ENCODE assay signal across 2 cellular contexts in the genomic region with DNA sequence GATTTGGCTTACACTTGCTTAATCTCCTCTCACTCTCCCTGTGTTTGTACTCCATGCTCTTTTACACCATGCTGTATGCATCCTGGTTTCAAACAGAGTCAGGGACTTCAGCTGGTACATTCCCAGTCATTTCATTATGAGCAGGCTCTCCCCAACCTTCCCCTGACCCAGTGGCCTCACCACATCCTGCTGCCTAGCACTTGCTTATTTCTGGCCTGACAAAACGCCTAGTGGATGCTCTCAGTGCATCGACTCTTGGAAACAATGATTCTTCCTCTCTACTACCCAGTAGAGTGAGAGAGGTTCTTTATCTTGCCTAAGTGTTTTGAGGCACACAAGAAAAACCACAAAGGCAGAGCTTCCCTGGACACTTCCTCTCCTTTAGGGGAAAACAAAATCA.
TF ChIP-seq lines count a peak whose summit lies in the region.

No MANE protein-coding gene starts in this region.

TF ChIP-seq in HCT116, 20 proteins besides CTCF, POLR2A, EP300 and RAD21:
- TF ChIP-seq EZH2 (IDR thresholded peaks at IDR 0.05) (no peak), ELF1 (IDR thresholded peaks at IDR 0.05; ENCODE audit: borderline replicate concordance, low read depth) (no peak), SIN3A (IDR thresholded peaks at IDR 0.05; ENCODE audit: low read depth) (no peak), MAX (IDR thresholded peaks at IDR 0.05) (no peak), EGR1 (IDR thresholded peaks at IDR 0.05; ENCODE audit: low read depth) (no peak), CEBPB (IDR thresholded peaks at IDR 0.05; ENCODE audit: low read depth) (no peak), SP1 (IDR thresholded peaks at IDR 0.05; ENCODE audit: low read depth) (no peak), CBX3 (IDR thresholded peaks at IDR 0.05; ENCODE audit: low read depth) (no peak), TCF7L2 (IDR thresholded peaks at IDR 0.05; ENCODE audit: borderline replicate concordance, extremely low read depth, insufficient read depth, insufficient read length) (no peak), ZNF274 (IDR thresholded peaks at IDR 0.05; ENCODE audit: low read depth, low read length) (no peak), POLR2AphosphoS5 (IDR thresholded peaks at IDR 0.05; ENCODE audit: low read depth, low read length) (no peak), REST (IDR thresholded peaks at IDR 0.05; ENCODE audit: low read depth) (no peak), EZH2phosphoT487 (IDR thresholded peaks at IDR 0.05; ENCODE audit: borderline replicate concordance) (no peak)

TF ChIP-seq in H1, 55 proteins besides CTCF, POLR2A, EP300 and RAD21:
- no peak for TF ChIP-seq ASH2L (IDR thresholded peaks at IDR 0.05; ENCODE audit: low read length)
- TF ChIP-seq RFX5 (IDR thresholded peaks at IDR 0.05; ENCODE audit: borderline replicate concordance, low read depth, low read length) = no peak
- no peak for TF ChIP-seq POLR2AphosphoS5 (IDR thresholded peaks at IDR 0.05; ENCODE audit: low read depth, low read length)
- TF ChIP-seq CBX8 (IDR thresholded peaks at IDR 0.05; ENCODE audit: borderline replicate concordance, low read depth, low read length) = no peak
- no peak for TF ChIP-seq ZNF274 (IDR thresholded peaks at IDR 0.05; ENCODE audit: borderline replicate concordance, extremely low read depth, low read length)
- no peak for TF ChIP-seq SUZ12 (IDR thresholded peaks at IDR 0.05; ENCODE audit: low read length)
- TF ChIP-seq NRF1 (IDR thresholded peaks at IDR 0.05; ENCODE audit: low read depth, low read length) = no peak
- TF ChIP-seq HDAC2 (IDR thresholded peaks at IDR 0.05; ENCODE audit: borderline replicate concordance in 1 of 2, low read depth in 2 of 2, low read length in 2 of 2) = no peak
- TF ChIP-seq, protein P1, sequence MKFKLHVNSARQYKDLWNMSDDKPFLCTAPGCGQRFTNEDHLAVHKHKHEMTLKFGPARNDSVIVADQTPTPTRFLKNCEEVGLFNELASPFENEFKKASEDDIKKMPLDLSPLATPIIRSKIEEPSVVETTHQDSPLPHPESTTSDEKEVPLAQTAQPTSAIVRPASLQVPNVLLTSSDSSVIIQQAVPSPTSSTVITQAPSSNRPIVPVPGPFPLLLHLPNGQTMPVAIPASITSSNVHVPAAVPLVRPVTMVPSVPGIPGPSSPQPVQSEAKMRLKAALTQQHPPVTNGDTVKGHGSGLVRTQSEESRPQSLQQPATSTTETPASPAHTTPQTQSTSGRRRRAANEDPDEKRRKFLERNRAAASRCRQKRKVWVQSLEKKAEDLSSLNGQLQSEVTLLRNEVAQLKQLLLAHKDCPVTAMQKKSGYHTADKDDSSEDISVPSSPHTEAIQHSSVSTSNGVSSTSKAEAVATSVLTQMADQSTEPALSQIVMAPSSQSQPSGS (IDR thresholded peaks at IDR 0.05; ENCODE audit: low read length) = no peak
- TF ChIP-seq KDM5A (IDR thresholded peaks at IDR 0.05; ENCODE audit: low read length) = no peak
- no peak for TF ChIP-seq CREB1 (IDR thresholded peaks at IDR 0.05)
- no peak for TF ChIP-seq RBBP5 (IDR thresholded peaks at IDR 0.05; ENCODE audit: borderline replicate concordance, low read depth, low read length)
- no peak for TF ChIP-seq JUN (IDR thresholded peaks at IDR 0.05; ENCODE audit: low read depth, low read length)
- no peak for TF ChIP-seq CHD2 (IDR thresholded peaks at IDR 0.05; ENCODE audit: low read length)
- TF ChIP-seq BRCA1 (IDR thresholded peaks at IDR 0.05; ENCODE audit: low read depth, low read length) = no peak
- TF ChIP-seq GABPA (IDR thresholded peaks at IDR 0.05; ENCODE audit: borderline replicate concordance, insufficient read depth, low read length) = no peak
- TF ChIP-seq SAP30 (IDR thresholded peaks at IDR 0.05; ENCODE audit: insufficient read depth, insufficient replicate concordance, low read length) = no peak
- TF ChIP-seq CTBP2 (IDR thresholded peaks at IDR 0.05; ENCODE audit: borderline replicate concordance, insufficient read depth, insufficient read length, low read length) = no peak
- no peak for TF ChIP-seq TEAD4 (IDR thresholded peaks at IDR 0.05; ENCODE audit: low read depth, low read length)
